In the genomic region with DNA sequence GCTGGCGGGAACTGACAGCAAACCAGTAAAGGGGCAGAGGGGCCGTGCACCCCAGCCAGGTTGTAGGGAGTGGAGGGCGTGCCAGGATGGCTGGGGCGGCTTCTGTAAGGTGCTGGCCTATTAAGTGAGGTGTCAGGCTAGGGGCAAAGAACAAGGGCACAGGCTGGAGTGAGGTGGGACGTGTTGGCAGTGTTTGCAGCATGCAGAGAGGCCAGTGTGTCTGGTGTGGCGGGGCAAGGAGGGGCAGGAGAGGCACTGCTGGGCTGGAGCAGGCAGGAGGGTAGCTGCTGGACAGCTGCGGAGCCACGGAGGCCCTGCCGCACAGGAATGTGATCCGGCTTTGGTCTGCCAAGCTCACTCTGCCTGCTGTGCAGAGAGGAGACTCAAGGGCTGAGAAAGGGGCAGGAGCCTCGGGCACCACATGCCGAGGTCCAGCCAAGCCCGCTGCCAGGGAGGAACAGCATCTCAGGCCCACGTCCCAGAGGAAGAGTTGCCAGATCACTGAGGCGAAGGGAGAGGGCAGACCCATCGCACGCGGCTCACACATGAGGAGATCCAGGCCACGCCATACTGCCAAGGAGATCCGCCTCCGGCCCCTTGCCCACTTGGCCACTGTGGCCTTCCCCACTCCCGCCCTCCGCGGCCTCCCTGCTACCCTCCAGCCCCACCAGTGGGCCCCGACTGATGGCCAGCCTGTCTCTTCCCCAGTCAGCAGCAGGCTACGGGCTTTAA, we compare ENCODE assay signal across 16 cellular contexts. TPM values are rescaled to one million over a fixed set of nuclear protein-coding genes. Genes with fewer than 3 reads are reported as not detected.
"Had no signal": no experiment of that assay in that cellular context is flagged by ENCODE, and none has a peak within 500 bp of the region (broad histone marks: within the 10 kb centered on the region; RNA-seq: fewer than 3 reads in every experiment).

No MANE protein-coding gene starts in this region.

- FAIRE-seq: colon, keratinocyte, TTC549 had no signal

- H3K27me3 ChIP-seq: adrenal gland, foreskin keratinocyte, right lobe of liver had no signal

- DNase-seq: activated CD4-positive, alpha-beta T cell treated with anti-CD3 and anti-CD28 coated beads, Interleukin-2, amount 50 U/mL, for 4 hours; activated effector memory CD4-positive, alpha-beta T cell treated with anti-CD3 and anti-CD28 coated beads, Interleukin-2, amount 50 U/mL, for 16 hours; activated T-cell treated with anti-CD3 and anti-CD28 coated beads, Interleukin-2, amount 50 U/mL, for 72 hours; adrenal gland; foreskin keratinocyte; lower lobe of right lung; midbrain; right lobe of liver; stimulated activated CD4-positive, alpha-beta T cell treated with anti-CD3 and anti-CD28 coated beads, Interleukin-4, amount 100 ng/mL, for 4 hours had no signal

- H3K9me3 ChIP-seq: adrenal gland, lower lobe of right lung, prostate gland, right lobe of liver had no signal

- H3K27ac ChIP-seq: adrenal gland, foreskin keratinocyte, lower lobe of right lung, prostate gland, right lobe of liver had no signal

- H3K4me1 ChIP-seq: adrenal gland, foreskin keratinocyte, lower lobe of right lung, prostate gland, right lobe of liver had no signal

- ATAC-seq: activated naive CD4-positive, alpha-beta T cell treated with anti-CD3 and anti-CD28 coated beads, Interleukin-2, amount 50 U/mL, for 72 hours; activated T-cell treated with anti-CD3 and anti-CD28 coated beads, Interleukin-2, amount 50 U/mL, for 72 hours; foreskin keratinocyte; lower lobe of right lung; stimulated activated memory B cell treated with anti-CD40 and anti-IgM and Interleukin-4, amounts not matched to agents 10 μg/mL and 1 μg/mL and 100 μg/mL, for 72 hours had no signal

- H3K4me3 ChIP-seq: adrenal gland, lower lobe of right lung, prostate gland, right lobe of liver had no signal

RNA-seq across cellular contexts. Expression of a gene that starts 46.8 kb away (rescaled TPM):
- polyA plus RNA-seq: fibroblast of lung had no signal
